11 cellular contexts compared by ENCODE assay signal in the genomic region with DNA sequence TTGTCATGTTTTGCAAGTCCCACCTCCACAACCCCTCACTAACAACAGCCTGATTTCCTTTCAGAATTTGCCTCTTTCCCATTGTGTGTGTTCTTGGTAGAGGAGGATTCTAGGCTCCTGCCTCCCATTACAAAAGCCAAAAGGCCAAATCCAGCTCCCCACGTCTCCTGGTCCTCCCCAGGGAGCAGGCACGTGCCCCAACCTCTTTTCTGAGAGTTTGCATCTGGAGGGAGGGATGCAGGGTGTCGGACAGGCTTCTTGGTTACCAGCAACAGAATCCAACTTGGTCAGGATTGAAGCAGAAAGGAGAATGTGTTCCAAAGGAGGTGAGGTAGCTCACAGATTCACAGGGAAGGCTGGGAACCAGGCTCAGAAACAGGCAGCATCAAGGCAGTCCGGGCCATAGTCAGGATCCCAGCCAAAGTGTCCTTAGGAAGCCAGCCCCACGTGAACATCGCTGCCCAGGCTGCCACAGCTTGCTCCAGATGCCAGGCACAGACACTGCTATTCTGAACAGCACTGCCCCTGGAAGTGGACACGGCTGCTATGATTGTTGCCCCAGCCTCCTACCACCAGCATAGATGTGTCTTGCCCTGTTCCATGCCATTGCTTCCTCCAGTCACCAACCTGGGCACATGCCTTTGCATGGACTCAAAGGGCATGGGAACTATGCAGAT.
DNase-seq lines count a peak whose midpoint lies in the region; ATAC-seq and TF ChIP-seq lines count a peak whose summit lies in the region.
"Had no signal": no experiment of that assay in that cellular context is flagged by ENCODE, and none has a peak within 500 bp of the region (broad histone marks: within the 10 kb centered on the region; RNA-seq: fewer than 3 reads in every experiment).

No MANE protein-coding gene starts in this region.

- H3K9me3 ChIP-seq in spleen = no peaks in the 10 kb centered on the region

- DNase-seq in AG20443 (ENCODE audit: low spot score) = peak; percentile 27
- DNase-seq in astrocyte of the hippocampus (ENCODE audit: low read depth, low spot score) = peak; percentile 5
- DNase-seq in kidney tubule cell (ENCODE audit: low spot score) = peak; percentile 21
- DNase-seq in sciatic nerve (ENCODE audit: low spot score) = no peak
- DNase-seq in spleen = no peak
- DNase-seq in HEK293T (ENCODE audit: extremely low spot score) = no peak
- DNase-seq in mucosa of gallbladder (ENCODE audit: low spot score) = no peak
- DNase-seq: activated CD4-positive, alpha-beta T cell treated with anti-CD3 and anti-CD28 coated beads, Interleukin-2, amount 50 U/mL, for 48 hours; activated naive CD4-positive, alpha-beta T cell had no signal

- no peak for TF ChIP-seq CTCF in spleen (IDR thresholded peaks at IDR 0.05 in 8 of 11, conservative IDR thresholded peaks at IDR 0.05 in 3 of 11)

- peaks cover 0 to 46% (median 12%) of the 10 kb centered on the region in 6 donors for H3K4me1 ChIP-seq in spleen

- no peak overlapping the region for H3K4me3 ChIP-seq in spleen

- 70 to 82% (median 76%) methylated on average over 7 of the region's 7 CpGs for WGBS in spleen, 5 donors

- peak; percentile 7 for ATAC-seq in sciatic nerve
- ATAC-seq in HG03521 (IDR thresholded peaks at IDR 0.05; ENCODE audit: unreplicated experiment) = no peak

- no peaks in the 10 kb centered on the region for H3K27me3 ChIP-seq in spleen (replicated peaks in 1 of 7)

- intact Hi-C loops in sciatic nerve (cut with DNase I) (no loop called here), spleen (cut with DNase I; ENCODE audit: low total_unique reads) (no loop called here)

- H3K27ac ChIP-seq in spleen = peak overlapping the region in 4 of 8 donors; percentile 1 to 43 (median 18)
- H3K27ac ChIP-seq: KMS-11 had no signal

- TF ChIP-seq POLR2A in spleen (IDR thresholded peaks at IDR 0.05) = no peak

- POLR2A ChIA-PET in HEK293T (lab: Yijun Ruan, JAX) = no interaction called here

- H3K36me3 ChIP-seq in spleen = no peaks in the 10 kb centered on the region

- CTCF ChIA-PET in HEK293T (lab: Yijun Ruan, JAX) = no interaction called here

TF ChIP-seq in HEK293T, 16 proteins besides CTCF, POLR2A, EP300 and RAD21:
- no peak for TF ChIP-seq L3MBTL2 (conservative IDR thresholded peaks at IDR 0.05)
- TF ChIP-seq BHLHE40 (IDR thresholded peaks at IDR 0.05; ENCODE audit: borderline replicate concordance) = no peak
- no peak for TF ChIP-seq CTBP1 (IDR thresholded peaks at IDR 0.05; ENCODE audit: borderline replicate concordance)
- no peak for TF ChIP-seq HDGF (IDR thresholded peaks at IDR 0.05; ENCODE audit: borderline replicate concordance)
- TF ChIP-seq TARDBP (IDR thresholded peaks at IDR 0.05) = no peak
- no peak for TF ChIP-seq FOXM1 (IDR thresholded peaks at IDR 0.05; ENCODE audit: borderline replicate concordance)
- no peak for TF ChIP-seq SUZ12 (IDR thresholded peaks at IDR 0.05)
- no peak for TF ChIP-seq NFRKB (IDR thresholded peaks at IDR 0.05)
- no peak for TF ChIP-seq FOXA1 (IDR thresholded peaks at IDR 0.05)
- TF ChIP-seq SP1 (IDR thresholded peaks at IDR 0.05) = no peak
- no peak for TF ChIP-seq LEF1 (IDR thresholded peaks at IDR 0.05; ENCODE audit: borderline replicate concordance)
- no peak for TF ChIP-seq ARNT (IDR thresholded peaks at IDR 0.05)

Comparison
In these comparisons a context has a peak if more than half of its experiments do, and no peak if none do; other contexts are left out.
1. DNase-seq: peak in AG20443 (single experiment), astrocyte of the hippocampus (single experiment) and kidney tubule cell (single experiment); none in sciatic nerve (single experiment), spleen (single experiment), HEK293T (single experiment) and mucosa of gallbladder (single experiment).